In genomic region chr1:120844186-120844944, GRCh38 we compare ENCODE assay signal across 10 cellular contexts. TPM values are rescaled to one million over a fixed set of nuclear protein-coding genes. Genes with fewer than 3 reads are reported as not detected.
A peak's percentile ranks its signal among the peaks of the same experiment; 100 is the strongest.
DNase-seq lines count a peak whose midpoint lies in the region; ATAC-seq and TF ChIP-seq lines count a peak whose summit lies in the region.
"Not testable (repeated sequence)": the region's sequence is repeated elsewhere in the genome, so short reads cannot be mapped to it uniquely, and the experiment has no call there.
"Had no signal": no experiment of that assay in that cellular context is flagged by ENCODE, and none has a peak within 500 bp of the region (broad histone marks: within the 10 kb centered on the region; RNA-seq: fewer than 3 reads in every experiment).

No MANE protein-coding gene starts in this region.

- CTCF ChIA-PET in WTC11 (lab: Charles Lee), result not testable (repeated sequence)

- in situ Hi-C loops in ACHN (cut with HindIII; ENCODE audit: low pct_ligation_motif_present, low pct_unique_long_range_greater_than_20kb, low sequenced_read_pairs); GM13976 (cut with MboI; ENCODE audit: low sequenced_read_pairs, unreplicated experiment): not testable (repeated sequence)

- POLR2A ChIA-PET in WTC11 (lab: Charles Lee); activated naive CD8-positive, alpha-beta T cell treated with anti-CD3 and anti-CD28 coated beads, Interleukin-2, amount 10 ng/mL, durations not matched to agents 7 days and 5 days (lab: Charles Lee): not testable (repeated sequence)

- DNase-seq in ACHN, result peak; percentile 14
- DNase-seq in GM13976 (ENCODE audit: low spot score), result peak; percentile 9
- peak; percentile 64 for DNase-seq in NCI-H226
- peak; percentile 77 for DNase-seq in WTC11 (ENCODE audit: low spot score)
- DNase-seq in activated naive CD8-positive, alpha-beta T cell treated with anti-CD3 and anti-CD28 coated beads, Interleukin-2, amount 10 ng/mL, durations not matched to agents 7 days and 5 days, result peak; percentile 86
- peak; percentile 62 for DNase-seq in fibroblast of pulmonary artery (ENCODE audit: low read depth)
- DNase-seq in mucosa of descending colon, result peak; percentile 66 to 78 (median 76)
- peak; percentile 49 to 54 (median 51) for DNase-seq in stimulated activated CD4-positive, alpha-beta T cell treated with anti-CD3 and anti-CD28 coated beads, Interleukin-1b, Interleukin-23, amount 100 ng/mL, for 24 hours (ENCODE audit: low read depth in 4 of 4, low spot score in 1 of 4)

- not testable (repeated sequence) for H3K4me1 Mint-ChIP-seq in WTC11; activated naive CD8-positive, alpha-beta T cell treated with anti-CD3 and anti-CD28 coated beads, Interleukin-2, amount 10 ng/mL, durations not matched to agents 7 days and 5 days

- not testable (repeated sequence) for H3K36me3 ChIP-seq in mucosa of descending colon (ENCODE audit: low read depth)

- peak overlapping the region; percentile 77 for H3K4me3 Mint-ChIP-seq in WTC11
- peak overlapping the region; percentile 95 for H3K4me3 Mint-ChIP-seq in activated naive CD8-positive, alpha-beta T cell treated with anti-CD3 and anti-CD28 coated beads, Interleukin-2, amount 10 ng/mL, durations not matched to agents 7 days and 5 days

- intact Hi-C loops in mucosa of descending colon (cut with DNase I, micrococcal nuclease), result not testable (repeated sequence)

- peak overlapping the region; percentile 45 for H3K4me3 ChIP-seq in fibroblast of pulmonary artery (replicated peaks; ENCODE audit: low read depth, low read length)
- H3K4me3 ChIP-seq in mucosa of descending colon, result not testable (repeated sequence)

- H3K9me3 ChIP-seq in mucosa of descending colon, result not testable (repeated sequence)

- H3K36me3 Mint-ChIP-seq in WTC11; activated naive CD8-positive, alpha-beta T cell treated with anti-CD3 and anti-CD28 coated beads, Interleukin-2, amount 10 ng/mL, durations not matched to agents 7 days and 5 days: not testable (repeated sequence)

- ATAC-seq in WTC11; activated naive CD8-positive, alpha-beta T cell treated with anti-CD3 and anti-CD28 coated beads, Interleukin-2, amount 10 ng/mL, durations not matched to agents 7 days and 5 days (ENCODE audit: low read depth); mucosa of descending colon: not testable (repeated sequence)

- peak overlapping the region; percentile 82 for H3K27ac Mint-ChIP-seq in WTC11
- H3K27ac Mint-ChIP-seq in activated naive CD8-positive, alpha-beta T cell treated with anti-CD3 and anti-CD28 coated beads, Interleukin-2, amount 10 ng/mL, durations not matched to agents 7 days and 5 days, result peak overlapping the region; percentile 98

- TF ChIP-seq CTCF in GM13976 (IDR thresholded peaks at IDR 0.05; ENCODE audit: borderline replicate concordance, control extremely low read depth, extremely low read depth, insufficient read depth, missing control alignments); WTC11 (IDR thresholded peaks at IDR 0.05); fibroblast of pulmonary artery (IDR thresholded peaks at IDR 0.05; ENCODE audit: low read length, missing control alignments); mucosa of descending colon (IDR thresholded peaks at IDR 0.05): not testable (repeated sequence)

- H3K27me3 Mint-ChIP-seq in WTC11 (ENCODE audit: low read depth); activated naive CD8-positive, alpha-beta T cell treated with anti-CD3 and anti-CD28 coated beads, Interleukin-2, amount 10 ng/mL, durations not matched to agents 7 days and 5 days: not testable (repeated sequence)

- H3K4me1 ChIP-seq in mucosa of descending colon (ENCODE audit: low read depth), result not testable (repeated sequence)

- H3K9me3 Mint-ChIP-seq in WTC11; activated naive CD8-positive, alpha-beta T cell treated with anti-CD3 and anti-CD28 coated beads, Interleukin-2, amount 10 ng/mL, durations not matched to agents 7 days and 5 days: not testable (repeated sequence)

RNA-seq across cellular contexts. Expression of gene PPIAL4A, which starts 45.2 kb away (rescaled TPM):
- total RNA-seq in WTC11 (2021), result not detected in 3 replicates
- not detected for total RNA-seq in activated naive CD8-positive, alpha-beta T cell treated with anti-CD3 and anti-CD28 coated beads, Interleukin-2, amount 10 ng/mL, durations not matched to agents 7 days and 5 days
- not detected for total RNA-seq in mucosa of descending colon
- total RNA-seq: A673, upper lobe of right lung had no signal

Comparison
In these comparisons a context has a peak if more than half of its experiments do, and no peak if none do; other contexts are left out.
1. DNase-seq: peak in every context shown above with its lines; median percentile 86 in activated naive CD8-positive, alpha-beta T cell treated with anti-CD3 and anti-CD28 coated beads, Interleukin-2, amount 10 ng/mL, durations not matched to agents 7 days and 5 days; 77 in WTC11; 76 in mucosa of descending colon; 64 in NCI-H226; 62 in fibroblast of pulmonary artery; 51 in stimulated activated CD4-positive, alpha-beta T cell treated with anti-CD3 and anti-CD28 coated beads, Interleukin-1b, Interleukin-23, amount 100 ng/mL, for 24 hours; 14 in ACHN; 9 in GM13976.